In genomic region chr9:129617167-129617566, GRCh38 we compare ENCODE assay signal across 10 cellular contexts. TPM values are rescaled to one million over a fixed set of nuclear protein-coding genes. Genes with fewer than 3 reads are reported as not detected.
A peak's percentile ranks its signal among the peaks of the same experiment; 100 is the strongest.
DNase-seq lines count a peak whose midpoint lies in the region; ATAC-seq and TF ChIP-seq lines count a peak whose summit lies in the region.
"Had no signal": no experiment of that assay in that cellular context is flagged by ENCODE, and none has a peak within 500 bp of the region (broad histone marks: within the 10 kb centered on the region; RNA-seq: fewer than 3 reads in every experiment).

No MANE protein-coding gene starts in this region.

- BruUV-seq in MCF 10A (replicated peaks; lab: Mats Ljungman, UMichigan) = no TSS peak

- H3F3A ChIP-seq in OCI-LY1 (ENCODE audit: insufficient read depth, low read length) = no peaks in the 10 kb centered on the region

- no peak for TF ChIP-seq POLR2A in breast epithelium (IDR thresholded peaks at IDR 0.05)
- no peak for TF ChIP-seq POLR2A in suprapubic skin (IDR thresholded peaks at IDR 0.05)

- no peak for ATAC-seq in HG02970 (IDR thresholded peaks at IDR 0.05; ENCODE audit: low FRiP score, unreplicated experiment)

- intact Hi-C loops in MCF 10A (cut with micrococcal nuclease) (no loop called here), breast epithelium (cut with DNase I; ENCODE audit: low total_unique reads) (no loop called here)

- H3K4me3 ChIP-seq in breast epithelium (no peak overlapping the region), OCI-LY1 (ENCODE audit: low read depth, low read length, poor library complexity, severe bottlenecking) (no peak overlapping the region), suprapubic skin (no peak overlapping the region)

- H2AFZ ChIP-seq in OCI-LY1 (ENCODE audit: low read length) = no peak overlapping the region

- no peak overlapping the region for H3K4me3 Mint-ChIP-seq in MCF 10A (ENCODE audit: unreplicated experiment)
- H3K4me3 Mint-ChIP-seq: T-helper 1 cell treated with Interleukin-12 subunit alpha and Interleukin-12 subunit beta and Interleukin-4 antibody, amounts not matched to agents 30 μg/mL and 1 μg/mL, for 36 hours had no signal

- TF ChIP-seq CTCF in MCF 10A (IDR thresholded peaks at IDR 0.05; ENCODE audit: unreplicated experiment) (peak; percentile 37), breast epithelium (IDR thresholded peaks at IDR 0.05) (no peak), OCI-LY1 (IDR thresholded peaks at IDR 0.05; ENCODE audit: low read length) (peak; percentile 41; the same call in 1 of the 2 replicates), suprapubic skin (IDR thresholded peaks at IDR 0.05) (peak in 1 of 2 donors; percentile 7)

- no peaks in the 10 kb centered on the region for H3K27me3 Mint-ChIP-seq in MCF 10A (ENCODE audit: insufficient read depth, unreplicated experiment)

- CTCF ChIA-PET in MCF 10A (lab: Yijun Ruan, JAX) = interaction anchor here (0.8 to 2.0 kb wide), 3 partner anchors 443 to 478 kb away, joined by 3 to 6 read pairs (median 6); no protein-coding TSS in a partner anchor

- no peak overlapping the region for H3K9ac ChIP-seq in OCI-LY1 (ENCODE audit: low read length)

- no peak overlapping the region for H3K27ac Mint-ChIP-seq in MCF 10A (ENCODE audit: low read depth, unreplicated experiment)
- H3K27ac Mint-ChIP-seq: T-helper 1 cell treated with Interleukin-12 subunit alpha and Interleukin-12 subunit beta and Interleukin-4 antibody, amounts not matched to agents 30 μg/mL and 1 μg/mL, for 36 hours had no signal

- WGBS in suprapubic skin = 14% methylated on average over 1 of the region's 1 CpG

- H3K9me3 Mint-ChIP-seq in MCF 10A (ENCODE audit: unreplicated experiment) = no peaks in the 10 kb centered on the region
- H3K9me3 Mint-ChIP-seq: T-helper 1 cell treated with Interleukin-12 subunit alpha and Interleukin-12 subunit beta and Interleukin-4 antibody, amounts not matched to agents 30 μg/mL and 1 μg/mL, for 36 hours had no signal

- no peaks in the 10 kb centered on the region for H3K9me2 ChIP-seq in OCI-LY1 (ENCODE audit: low read depth, low read length)

- H3K4me2 ChIP-seq in OCI-LY1 (ENCODE audit: low read length) = no peak overlapping the region

- no peaks in the 10 kb centered on the region for H3K4me1 ChIP-seq in breast epithelium
- H3K4me1 ChIP-seq in OCI-LY1 (ENCODE audit: insufficient read depth, low read length, severe bottlenecking) = no peaks in the 10 kb centered on the region
- peaks cover 16% of the 10 kb centered on the region for H3K4me1 ChIP-seq in suprapubic skin

- no peak for TF ChIP-seq EP300 in suprapubic skin (IDR thresholded peaks at IDR 0.05)

- H3K4me1 Mint-ChIP-seq in MCF 10A (ENCODE audit: insufficient read depth, unreplicated experiment) = no peaks in the 10 kb centered on the region

- H4K20me1 ChIP-seq in OCI-LY1 (ENCODE audit: insufficient read depth, low read length) = no peaks in the 10 kb centered on the region

- no peaks in the 10 kb centered on the region for H3K79me2 ChIP-seq in OCI-LY1 (ENCODE audit: insufficient read depth, low read length)

- POLR2A ChIA-PET in MCF 10A (lab: Yijun Ruan, JAX) = interaction anchor here (0.6 to 0.7 kb wide), 3 partner anchors 9 to 286 kb away, joined by 3 to 4 read pairs (median 4); partner anchors contain the start of gene NTMT1

- DNase-seq in MCF 10A (ENCODE audit: unreplicated experiment) = peak; percentile 53
- DNase-seq in breast epithelium (ENCODE audit: low spot score in 2 of 2) = no peak
- peak; percentile 40 for DNase-seq in epithelial cell of prostate (ENCODE audit: low read depth, low spot score)
- peak; percentile 42 for DNase-seq in superior temporal gyrus (ENCODE audit: extremely low spot score)
- DNase-seq in suprapubic skin (ENCODE audit: low spot score in 2 of 2) = no peak
- DNase-seq in mucosa of gallbladder (ENCODE audit: low spot score) = no peak
- DNase-seq: stimulated activated CD8-positive, alpha-beta memory T cell treated with anti-CD3 and anti-CD28 coated beads, Interleukin-4, amount 100 ng/mL, for 48 hours had no signal

- H3K9me3 ChIP-seq in breast epithelium = no peaks in the 10 kb centered on the region
- no peaks in the 10 kb centered on the region for H3K9me3 ChIP-seq in OCI-LY1 (ENCODE audit: low read length)
- H3K9me3 ChIP-seq in suprapubic skin = no peaks in the 10 kb centered on the region

- H3K27me3 ChIP-seq in breast epithelium (no peaks in the 10 kb centered on the region), OCI-LY1 (ENCODE audit: insufficient read depth, low read length) (peaks cover 6% of the 10 kb centered on the region; the same call in 1 of the 2 replicates), suprapubic skin (peaks cover 7% of the 10 kb centered on the region)

- H3K27ac ChIP-seq in breast epithelium (no peak overlapping the region), OCI-LY1 (ENCODE audit: low read depth, low read length, poor library complexity, severe bottlenecking) (no peak overlapping the region), epithelial cell of prostate (no peak overlapping the region), suprapubic skin (no peak overlapping the region)

- H3K36me3 Mint-ChIP-seq in MCF 10A (ENCODE audit: insufficient read depth, unreplicated experiment) = no peaks in the 10 kb centered on the region

- H3K36me3 ChIP-seq in breast epithelium (no peaks in the 10 kb centered on the region), OCI-LY1 (ENCODE audit: insufficient read depth, low read length) (no peaks in the 10 kb centered on the region), suprapubic skin (no peaks in the 10 kb centered on the region)

RNA-seq across cellular contexts. Expression of gene C9orf50, which starts 3.7 kb away (rescaled TPM):
- 0.20 TPM in 1 of 2 replicates, not detected in the other for total RNA-seq in MCF 10A (2022)
- total RNA-seq in breast epithelium = under 1 TPM in 1 of 3 donors, not detected in 2; 0.48 TPM
- under 1 TPM in 1 of 4 donors, not detected in 3; 0.64 TPM for total RNA-seq in suprapubic skin
- 1.0 TPM for total RNA-seq in mucosa of gallbladder

RNA-seq across cellular contexts. Expression of gene NTMT1, which starts 8.8 kb away (rescaled TPM):
- total RNA-seq in MCF 10A (2022) (32.9 and 49.2 TPM in 2 replicates), breast epithelium (10 to 100 TPM; 17.8 to 31.1 (median 27.4) TPM), suprapubic skin (10 to 100 TPM; 19.4 to 25.0 (median 20.8) TPM), mucosa of gallbladder (45.1 TPM)

RNA-seq across cellular contexts. Expression of gene ASB6, which starts 24.8 kb away (rescaled TPM):
- total RNA-seq in MCF 10A (2022) = 14.4 TPM in 2 replicates
- total RNA-seq in breast epithelium = 10 to 100 TPM; 11.2 to 24.4 (median 21.6) TPM
- total RNA-seq in suprapubic skin = 10 to 100 TPM; 25.6 to 41.5 (median 37.6) TPM
- 21.0 TPM for total RNA-seq in mucosa of gallbladder

RNA-seq across cellular contexts. Expression of gene PRRX2, which starts 48.3 kb away (rescaled TPM):
- not detected in 2 replicates for total RNA-seq in MCF 10A (2022)
- total RNA-seq in breast epithelium = 10 to 100 TPM in 1 of 3 donors, 1 to 10 TPM in 2; 4.4 to 35.1 (median 9.9) TPM
- 10 to 100 TPM in 3 of 4 donors, 1 to 10 TPM in 1; 9.9 to 16.9 (median 14.0) TPM for total RNA-seq in suprapubic skin
- total RNA-seq in mucosa of gallbladder = 1.5 TPM

Comparison
In these comparisons a context has a peak if more than half of its experiments do, and no peak if none do; other contexts are left out.
1. DNase-seq: peak in MCF 10A (single experiment), epithelial cell of prostate (single experiment) and superior temporal gyrus (single experiment); none in breast epithelium (0 of 2), suprapubic skin (0 of 2) and mucosa of gallbladder (single experiment).
2. CTCF ChIP-seq: peak in MCF 10A (single experiment) and OCI-LY1 (single experiment); none in breast epithelium (0 of 3).